Comparison of ENCODE assay signal across 8 cellular contexts in genomic region chr15:83282859-83283812, GRCh38. TPM values are rescaled to one million over a fixed set of nuclear protein-coding genes. Genes with fewer than 3 reads are reported as not detected.
A peak's percentile ranks its signal among the peaks of the same experiment; 100 is the strongest.
DNase-seq lines count a peak whose midpoint lies in the region; ATAC-seq and TF ChIP-seq lines count a peak whose summit lies in the region.

No MANE protein-coding gene starts in this region.

- peaks cover 53% of the 10 kb centered on the region for H3K27me3 Mint-ChIP-seq in GM23338 (ENCODE audit: insufficient read depth, low read depth, poor library complexity)
- H3K27me3 Mint-ChIP-seq in activated T-cell treated with anti-CD3 and anti-CD28 coated beads, Interleukin-2, amount 50 U/mL, for 72 hours (ENCODE audit: low read depth), result peaks cover 80% of the 10 kb centered on the region

- H4K20me1 ChIP-seq in GM23338 (replicated peaks; ENCODE audit: insufficient read depth), result peaks cover 6% of the 10 kb centered on the region; the same call in 1 of the 2 replicates

- H3K27ac ChIP-seq in GM23338 (ENCODE audit: low read depth), result no peak overlapping the region

- intact Hi-C loops in left ventricle myocardium superior (cut with micrococcal nuclease), result no loop called here

- H3K79me2 ChIP-seq in GM23338 (replicated peaks; ENCODE audit: insufficient read depth), result no peaks in the 10 kb centered on the region

- H3K9me2 ChIP-seq in GM23338 (ENCODE audit: insufficient read depth), result no peaks in the 10 kb centered on the region

- H3K36me3 Mint-ChIP-seq in GM23338 (ENCODE audit: low read depth), result no peaks in the 10 kb centered on the region
- peaks cover 2 to 3% of the 10 kb centered on the region in 2 donors for H3K36me3 Mint-ChIP-seq in activated T-cell treated with anti-CD3 and anti-CD28 coated beads, Interleukin-2, amount 50 U/mL, for 72 hours (ENCODE audit: insufficient read depth in 2 of 2)

- H3K4me3 ChIP-seq in GM23338, result peak overlapping the region; percentile 75
- H3K4me3 ChIP-seq in skeletal muscle cell (ENCODE audit: low read depth, low read length), result peak overlapping the region; percentile 67

- peaks cover 85% of the 10 kb centered on the region for H3K27me3 ChIP-seq in GM23338 (ENCODE audit: insufficient read depth)

- H3K4me1 ChIP-seq in GM23338 (ENCODE audit: insufficient read depth), result no peaks in the 10 kb centered on the region; the same call in none of the 2 replicates

- H3F3A ChIP-seq in GM23338 (replicated peaks; ENCODE audit: low read depth), result 0 out of 2 replicates have a peak, but pooled peaks cover 3% of the 10 kb centered on the region

- TF ChIP-seq CTCF in GM23338 (conservative IDR thresholded peaks at IDR 0.05; ENCODE audit: low read depth in 2 of 2), result no peak

- peak overlapping the region; percentile 88 for H3K4me2 ChIP-seq in GM23338

- H3K4me3 Mint-ChIP-seq in GM23338, result peak overlapping the region; percentile 85
- peak overlapping the region; percentile 79 to 84 for H3K4me3 Mint-ChIP-seq in activated T-cell treated with anti-CD3 and anti-CD28 coated beads, Interleukin-2, amount 50 U/mL, for 72 hours

- peaks cover 17% of the 10 kb centered on the region; the same call in 2 of the 3 replicates for H3K4me1 Mint-ChIP-seq in GM23338
- H3K4me1 Mint-ChIP-seq in activated T-cell treated with anti-CD3 and anti-CD28 coated beads, Interleukin-2, amount 50 U/mL, for 72 hours (ENCODE audit: low read depth), result peaks cover 11% of the 10 kb centered on the region

- H3K9me3 Mint-ChIP-seq in GM23338, result peaks cover 3% of the 10 kb centered on the region; the same call in 1 of the 3 replicates
- no peaks in the 10 kb centered on the region for H3K9me3 Mint-ChIP-seq in activated T-cell treated with anti-CD3 and anti-CD28 coated beads, Interleukin-2, amount 50 U/mL, for 72 hours

- ATAC-seq in GM23338 (peak; percentile 57), left ventricle myocardium superior (peak; percentile 78), HG02588 (IDR thresholded peaks at IDR 0.05; ENCODE audit: unreplicated experiment) (no peak), GM21825 (IDR thresholded peaks at IDR 0.05; ENCODE audit: unreplicated experiment) (no peak)
- peak; percentile 31 to 35 for ATAC-seq in activated T-cell treated with anti-CD3 and anti-CD28 coated beads, Interleukin-2, amount 50 U/mL, for 72 hours (replicated peaks in 1 of 2)

- peak overlapping the region; percentile 98 for H2AFZ ChIP-seq in GM23338

- H3K27ac Mint-ChIP-seq in GM23338, result no peak overlapping the region
- no peak overlapping the region for H3K27ac Mint-ChIP-seq in activated T-cell treated with anti-CD3 and anti-CD28 coated beads, Interleukin-2, amount 50 U/mL, for 72 hours

- H3K36me3 ChIP-seq in GM23338 (ENCODE audit: insufficient read depth), result no peaks in the 10 kb centered on the region

- DNase-seq in GM23338 (ENCODE audit: low spot score) (peak; percentile 71), left ventricle myocardium superior (peak; percentile 61), skeletal muscle cell (ENCODE audit: low read depth) (no peak), NCI-H446 treated with DMSO at 0.1 percent for 48 hours (lab: John Stamatoyannopoulos, UW) (no peak), globus pallidus (ENCODE audit: low spot score) (no peak)
- DNase-seq in activated T-cell treated with anti-CD3 and anti-CD28 coated beads, Interleukin-2, amount 50 U/mL, for 72 hours, result peak in 1 of 2 donors; percentile 12

TF ChIP-seq in GM23338, 12 proteins besides CTCF, POLR2A, EP300 and RAD21:
- TF ChIP-seq EZH2phosphoT487 (IDR thresholded peaks at IDR 0.05; ENCODE audit: unreplicated experiment), result no peak
- TF ChIP-seq CREB1 (CRISPR knock-in tag; IDR thresholded peaks at IDR 0.05; ENCODE audit: low read depth), result no peak
- TF ChIP-seq, protein P1, sequence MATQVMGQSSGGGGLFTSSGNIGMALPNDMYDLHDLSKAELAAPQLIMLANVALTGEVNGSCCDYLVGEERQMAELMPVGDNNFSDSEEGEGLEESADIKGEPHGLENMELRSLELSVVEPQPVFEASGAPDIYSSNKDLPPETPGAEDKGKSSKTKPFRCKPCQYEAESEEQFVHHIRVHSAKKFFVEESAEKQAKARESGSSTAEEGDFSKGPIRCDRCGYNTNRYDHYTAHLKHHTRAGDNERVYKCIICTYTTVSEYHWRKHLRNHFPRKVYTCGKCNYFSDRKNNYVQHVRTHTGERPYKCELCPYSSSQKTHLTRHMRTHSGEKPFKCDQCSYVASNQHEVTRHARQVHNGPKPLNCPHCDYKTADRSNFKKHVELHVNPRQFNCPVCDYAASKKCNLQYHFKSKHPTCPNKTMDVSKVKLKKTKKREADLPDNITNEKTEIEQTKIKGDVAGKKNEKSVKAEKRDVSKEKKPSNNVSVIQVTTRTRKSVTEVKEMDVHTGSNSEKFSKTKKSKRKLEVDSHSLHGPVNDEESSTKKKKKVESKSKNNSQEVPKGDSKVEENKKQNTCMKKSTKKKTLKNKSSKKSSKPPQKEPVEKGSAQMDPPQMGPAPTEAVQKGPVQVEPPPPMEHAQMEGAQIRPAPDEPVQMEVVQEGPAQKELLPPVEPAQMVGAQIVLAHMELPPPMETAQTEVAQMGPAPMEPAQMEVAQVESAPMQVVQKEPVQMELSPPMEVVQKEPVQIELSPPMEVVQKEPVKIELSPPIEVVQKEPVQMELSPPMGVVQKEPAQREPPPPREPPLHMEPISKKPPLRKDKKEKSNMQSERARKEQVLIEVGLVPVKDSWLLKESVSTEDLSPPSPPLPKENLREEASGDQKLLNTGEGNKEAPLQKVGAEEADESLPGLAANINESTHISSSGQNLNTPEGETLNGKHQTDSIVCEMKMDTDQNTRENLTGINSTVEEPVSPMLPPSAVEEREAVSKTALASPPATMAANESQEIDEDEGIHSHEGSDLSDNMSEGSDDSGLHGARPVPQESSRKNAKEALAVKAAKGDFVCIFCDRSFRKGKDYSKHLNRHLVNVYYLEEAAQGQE (IDR thresholded peaks at IDR 0.05; ENCODE audit: unreplicated experiment), result no peak
- TF ChIP-seq STAT1 (IDR thresholded peaks at IDR 0.05; ENCODE audit: unreplicated experiment), result no peak
- TF ChIP-seq ZNF114 (CRISPR knock-in tag; IDR thresholded peaks at IDR 0.05), result no peak
- no peak for TF ChIP-seq NANOG (IDR thresholded peaks at IDR 0.05; ENCODE audit: borderline replicate concordance)
- no peak for TF ChIP-seq EZH2 (IDR thresholded peaks at IDR 0.05; ENCODE audit: low read depth, unreplicated experiment)
- TF ChIP-seq, protein P2, sequence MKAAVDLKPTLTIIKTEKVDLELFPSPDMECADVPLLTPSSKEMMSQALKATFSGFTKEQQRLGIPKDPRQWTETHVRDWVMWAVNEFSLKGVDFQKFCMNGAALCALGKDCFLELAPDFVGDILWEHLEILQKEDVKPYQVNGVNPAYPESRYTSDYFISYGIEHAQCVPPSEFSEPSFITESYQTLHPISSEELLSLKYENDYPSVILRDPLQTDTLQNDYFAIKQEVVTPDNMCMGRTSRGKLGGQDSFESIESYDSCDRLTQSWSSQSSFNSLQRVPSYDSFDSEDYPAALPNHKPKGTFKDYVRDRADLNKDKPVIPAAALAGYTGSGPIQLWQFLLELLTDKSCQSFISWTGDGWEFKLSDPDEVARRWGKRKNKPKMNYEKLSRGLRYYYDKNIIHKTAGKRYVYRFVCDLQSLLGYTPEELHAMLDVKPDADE (IDR thresholded peaks at IDR 0.05), result no peak

RNA-seq across cellular contexts. Expression of gene BNC1, which starts 1.3 kb away (rescaled TPM):
- 1.1 and 1.6 TPM in 2 replicates for total RNA-seq in GM23338 (2014; rRNA removed; shearing (Covaris generic))
- 0.26 and 0.28 TPM in 2 replicates for polyA plus RNA-seq in GM23338 (2016; fragmentation: Nextera tagmentation; extraction: Ambion mirVana)
- total RNA-seq in activated T-cell treated with anti-CD3 and anti-CD28 coated beads, Interleukin-2, amount 50 U/mL, for 72 hours, result not detected
- 1.2 TPM for total RNA-seq in left ventricle myocardium superior

Comparison
In these comparisons a context has a peak if more than half of its experiments do, and no peak if none do; other contexts are left out.
1. ATAC-seq: peak in GM23338 (single experiment), activated T-cell treated with anti-CD3 and anti-CD28 coated beads, Interleukin-2, amount 50 U/mL, for 72 hours (2 of 2) and left ventricle myocardium superior (single experiment); none in HG02588 (single experiment) and GM21825 (single experiment).
2. DNase-seq: peak in GM23338 (single experiment) and left ventricle myocardium superior (single experiment); none in skeletal muscle cell (single experiment), NCI-H446 treated with DMSO at 0.1 percent for 48 hours (single experiment) and globus pallidus (single experiment).